Comparison of ENCODE assay signal across 2 cellular contexts in the genomic region with DNA sequence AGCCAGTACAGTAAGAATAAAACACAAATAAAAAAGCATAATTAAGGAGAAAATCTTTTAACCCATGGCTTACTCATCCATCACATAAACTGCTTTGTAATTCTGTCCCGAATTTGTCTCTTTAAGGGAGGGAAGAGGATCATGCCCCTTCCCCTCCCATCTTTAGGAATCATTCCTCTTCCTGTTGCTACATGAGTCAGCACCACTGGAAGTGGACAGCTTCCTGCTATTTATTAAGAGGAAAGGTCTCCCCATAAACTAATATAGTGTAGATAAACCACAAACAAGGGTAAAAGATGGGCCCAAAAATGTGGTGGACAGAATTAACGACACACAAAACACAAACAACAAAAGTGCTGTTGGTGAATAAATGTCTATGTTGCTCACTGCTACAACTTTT.
TF ChIP-seq lines count a peak whose summit lies in the region.

No MANE protein-coding gene starts in this region.

TF ChIP-seq in Ishikawa, 13 proteins besides CTCF, POLR2A, EP300 and RAD21:
- TF ChIP-seq ZBTB7A (IDR thresholded peaks at IDR 0.05; ENCODE audit: low read depth), result no peak
- no peak for TF ChIP-seq TEAD4 (IDR thresholded peaks at IDR 0.05)
- no peak for TF ChIP-seq EGR1 (IDR thresholded peaks at IDR 0.05)
- TF ChIP-seq FOXM1 (IDR thresholded peaks at IDR 0.05; ENCODE audit: borderline replicate concordance, low read depth), result no peak
- TF ChIP-seq, protein P1, sequence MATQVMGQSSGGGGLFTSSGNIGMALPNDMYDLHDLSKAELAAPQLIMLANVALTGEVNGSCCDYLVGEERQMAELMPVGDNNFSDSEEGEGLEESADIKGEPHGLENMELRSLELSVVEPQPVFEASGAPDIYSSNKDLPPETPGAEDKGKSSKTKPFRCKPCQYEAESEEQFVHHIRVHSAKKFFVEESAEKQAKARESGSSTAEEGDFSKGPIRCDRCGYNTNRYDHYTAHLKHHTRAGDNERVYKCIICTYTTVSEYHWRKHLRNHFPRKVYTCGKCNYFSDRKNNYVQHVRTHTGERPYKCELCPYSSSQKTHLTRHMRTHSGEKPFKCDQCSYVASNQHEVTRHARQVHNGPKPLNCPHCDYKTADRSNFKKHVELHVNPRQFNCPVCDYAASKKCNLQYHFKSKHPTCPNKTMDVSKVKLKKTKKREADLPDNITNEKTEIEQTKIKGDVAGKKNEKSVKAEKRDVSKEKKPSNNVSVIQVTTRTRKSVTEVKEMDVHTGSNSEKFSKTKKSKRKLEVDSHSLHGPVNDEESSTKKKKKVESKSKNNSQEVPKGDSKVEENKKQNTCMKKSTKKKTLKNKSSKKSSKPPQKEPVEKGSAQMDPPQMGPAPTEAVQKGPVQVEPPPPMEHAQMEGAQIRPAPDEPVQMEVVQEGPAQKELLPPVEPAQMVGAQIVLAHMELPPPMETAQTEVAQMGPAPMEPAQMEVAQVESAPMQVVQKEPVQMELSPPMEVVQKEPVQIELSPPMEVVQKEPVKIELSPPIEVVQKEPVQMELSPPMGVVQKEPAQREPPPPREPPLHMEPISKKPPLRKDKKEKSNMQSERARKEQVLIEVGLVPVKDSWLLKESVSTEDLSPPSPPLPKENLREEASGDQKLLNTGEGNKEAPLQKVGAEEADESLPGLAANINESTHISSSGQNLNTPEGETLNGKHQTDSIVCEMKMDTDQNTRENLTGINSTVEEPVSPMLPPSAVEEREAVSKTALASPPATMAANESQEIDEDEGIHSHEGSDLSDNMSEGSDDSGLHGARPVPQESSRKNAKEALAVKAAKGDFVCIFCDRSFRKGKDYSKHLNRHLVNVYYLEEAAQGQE (IDR thresholded peaks at IDR 0.05; ENCODE audit: low read depth), result peak; percentile 82

TF ChIP-seq in H1, 55 proteins besides CTCF, POLR2A, EP300 and RAD21:
- TF ChIP-seq MAFK (IDR thresholded peaks at IDR 0.05; ENCODE audit: low read depth, low read length) (0 out of 2 replicates have a peak, but pooled peaks have one; percentile 7), HDAC6 (IDR thresholded peaks at IDR 0.05; ENCODE audit: low read depth, low read length) (no peak)
